In genomic region chr14:23419646-23420045, GRCh38 we compare ENCODE assay signal across 10 cellular contexts. TPM values are rescaled to one million over a fixed set of nuclear protein-coding genes. Genes with fewer than 3 reads are reported as not detected.
DNase-seq lines count a peak whose midpoint lies in the region; ATAC-seq, FAIRE-seq and TF ChIP-seq lines count a peak whose summit lies in the region.
"Not testable (repeated sequence)": the region's sequence is repeated elsewhere in the genome, so short reads cannot be mapped to it uniquely, and the experiment has no call there.
"Had no signal": no experiment of that assay in that cellular context is flagged by ENCODE, and none has a peak within 500 bp of the region (broad histone marks: within the 10 kb centered on the region; RNA-seq: fewer than 3 reads in every experiment).

No MANE protein-coding gene starts in this region.

- not testable (repeated sequence) for H4K20me1 ChIP-seq in GM12878 (ENCODE audit: control insufficient read depth, insufficient read depth)

- not testable (repeated sequence) for H3K27me3 ChIP-seq in GM12878 (replicated peaks in 1 of 2; ENCODE audit: control insufficient read depth in 2 of 2, insufficient read depth in 2 of 2, low read length in 1 of 2); left ventricle myocardium inferior (ENCODE audit: low read depth)

- not testable (repeated sequence) for H3K9ac ChIP-seq in GM12878 (ENCODE audit: control insufficient read depth, insufficient read depth, low read length)

- not testable (repeated sequence) for H3K27ac ChIP-seq in GM12878 (ENCODE audit: control insufficient read depth, insufficient read depth)
- peak overlapping the region; percentile 91 for H3K27ac ChIP-seq in left ventricle myocardium inferior (replicated peaks)

- not testable (repeated sequence) for TF ChIP-seq EP300 in GM12878 (IDR thresholded peaks at IDR 0.05; ENCODE audit: borderline replicate concordance in 1 of 2, control insufficient read depth in 1 of 2, low read depth in 2 of 2, low read length in 2 of 2)

- POLR2A ChIA-PET in GM12878 (lab: Charles Lee) = not testable (repeated sequence)

- CTCF ChIA-PET in GM12878 (lab: Yijun Ruan, JAX) = interaction anchor here (1.3 kb wide), 1 partner anchor 17 kb away, joined by 3 read pairs; no protein-coding TSS in a partner anchor

- RAD21 ChIA-PET in GM12878 (lab: Charles Lee; ENCODE audit: unreplicated experiment) = not testable (repeated sequence)

- SMC1A ChIA-PET in GM12878 (lab: Charles Lee; ENCODE audit: uncharacterized antibody, unreplicated experiment) = not testable (repeated sequence)

- not testable (repeated sequence) for TF ChIP-seq POLR2A in GM12878 (IDR thresholded peaks at IDR 0.05; ENCODE audit: low read depth, low read length)

- peak; percentile 5 for DNase-seq in MV-4-11 (lab: John Stamatoyannopoulos, UW)
- DNase-seq in GM12878 (ENCODE audit: low read depth, low spot score); left ventricle myocardium inferior; stimulated activated effector memory CD8-positive, alpha-beta T cell treated with anti-CD3 and anti-CD28 coated beads, Interleukin-12 subunit alpha, Interleukin-12 subunit beta, amount 100 ng/mL, for 72 hours (ENCODE audit: low spot score in 2 of 2): not testable (repeated sequence)

- ATAC-seq in GM12878; stimulated activated effector memory CD8-positive, alpha-beta T cell treated with anti-CD3 and anti-CD28 coated beads, Interleukin-12 subunit alpha, Interleukin-12 subunit beta, amount 100 ng/mL, for 72 hours: not testable (repeated sequence)

- not testable (repeated sequence) for FAIRE-seq in GM12878 (lab: Jason Lieb, UNC)

- H3K9me3 Mint-ChIP-seq in stimulated activated effector memory CD8-positive, alpha-beta T cell treated with anti-CD3 and anti-CD28 coated beads, Interleukin-12 subunit alpha, Interleukin-12 subunit beta, amount 100 ng/mL, for 72 hours = not testable (repeated sequence)

- H3K4me2 ChIP-seq in GM12878 (ENCODE audit: control insufficient read depth, insufficient read depth) = not testable (repeated sequence)

- not testable (repeated sequence) for H3K9me3 ChIP-seq in GM12878 (replicated peaks; ENCODE audit: control insufficient read depth, insufficient read depth, low read length); left ventricle myocardium inferior (replicated peaks)

- not testable (repeated sequence) for TF ChIP-seq CTCF in GM12878 (IDR thresholded peaks at IDR 0.05 in 2 of 3, conservative IDR thresholded peaks at IDR 0.05 in 1 of 3; ENCODE audit: control insufficient read depth in 2 of 3, extremely low read depth in 1 of 3, insufficient read depth in 1 of 3, low read depth in 3 of 3, low read length in 3 of 3); left ventricle myocardium inferior (IDR thresholded peaks at IDR 0.05; ENCODE audit: borderline replicate concordance)

- H3K79me2 ChIP-seq in GM12878 (ENCODE audit: control insufficient read depth, insufficient read depth, low read length) = not testable (repeated sequence)

- not testable (repeated sequence) for H2AFZ ChIP-seq in GM12878 (ENCODE audit: control insufficient read depth, low read depth, low read length)

- in situ Hi-C loops in GM12878 (cut with MboI) = not testable (repeated sequence)

- WGBS in GM12878 (ENCODE audit: insufficient coverage, insufficient replicate concordance, low lambda C conversion rate, missing lambda C conversion rate) = 0% methylated on average over 2 of the region's 17 CpGs

- not testable (repeated sequence) for H3K4me1 ChIP-seq in GM12878 (ENCODE audit: control insufficient read depth, insufficient read depth, low read length); left ventricle myocardium inferior

- not testable (repeated sequence) for H3K36me3 ChIP-seq in GM12878 (ENCODE audit: control insufficient read depth in 2 of 2, insufficient read depth in 2 of 2, low read length in 1 of 2)
- peaks cover 82% of the 10 kb centered on the region for H3K36me3 ChIP-seq in left ventricle myocardium inferior

- not testable (repeated sequence) for BruUV-seq in GM12878 (replicated peaks; lab: Mats Ljungman, UMichigan)

- not testable (repeated sequence) for H3K36me3 Mint-ChIP-seq in stimulated activated effector memory CD8-positive, alpha-beta T cell treated with anti-CD3 and anti-CD28 coated beads, Interleukin-12 subunit alpha, Interleukin-12 subunit beta, amount 100 ng/mL, for 72 hours

- not testable (repeated sequence) for H3K4me1 Mint-ChIP-seq in stimulated activated effector memory CD8-positive, alpha-beta T cell treated with anti-CD3 and anti-CD28 coated beads, Interleukin-12 subunit alpha, Interleukin-12 subunit beta, amount 100 ng/mL, for 72 hours

- peak overlapping the region; percentile 58 for H3K27ac Mint-ChIP-seq in stimulated activated effector memory CD8-positive, alpha-beta T cell treated with anti-CD3 and anti-CD28 coated beads, Interleukin-12 subunit alpha, Interleukin-12 subunit beta, amount 100 ng/mL, for 72 hours

- not testable (repeated sequence) for TF ChIP-seq RAD21 in GM12878 (IDR thresholded peaks at IDR 0.05; ENCODE audit: insufficient read depth, low read depth, low read length)

- not testable (repeated sequence) for H3K4me3 ChIP-seq in GM12878
- H3K4me3 ChIP-seq in left ventricle myocardium inferior = peak overlapping the region; percentile 35

- not testable (repeated sequence) for H3K4me3 Mint-ChIP-seq in stimulated activated effector memory CD8-positive, alpha-beta T cell treated with anti-CD3 and anti-CD28 coated beads, Interleukin-12 subunit alpha, Interleukin-12 subunit beta, amount 100 ng/mL, for 72 hours

- intact Hi-C loops in GM12878 (cut with micrococcal nuclease; ENCODE audit: unreplicated experiment); left ventricle myocardium inferior (cut with micrococcal nuclease): not testable (repeated sequence)

RNA-seq across cellular contexts. Expression of gene MYH6, which starts 11.6 kb away (rescaled TPM):
- total RNA-seq in GM12878 (2013; cell fraction: nucleolus; rRNA removed) = not detected in 2 replicates
- total RNA-seq in GM12878 (2014; rRNA removed) (not detected in 2 replicates), GM12878 (2014; rRNA removed; fragmentation: Illumina TruSeq; extraction: Trizol) (not detected in 2 replicates), GM12878 (2021) (not detected in 2 replicates), left ventricle myocardium inferior (1,823 TPM)
- not detected for polyA plus RNA-seq in GM12878 (2011; ENCODE audit: low read depth)
- polyA plus RNA-seq in GM12878 (2011; rRNA removed) (0.05 and 0.06 TPM in 2 replicates), GM12878 (2014; fragmentation: Illumina TruSeq; extraction: Trizol) (0.01 TPM in 1 of 2 replicates, not detected in the other), GM12878 (2014; fragmentation: Nextera tagmentation; extraction: Ambion mirVana) (not detected), GM12878 (2014; rRNA removed) (not detected in 2 replicates), GM12878 (2016; fragmentation: Nextera tagmentation; extraction: Ambion mirVana) (under 1 TPM in 1 of 2 experiments, not detected in 1; 0.84 TPM)
- polyA plus RNA-seq in GM12878 (2011; cell fraction: cytosol; rRNA removed) = 0.08 and 0.12 TPM in 2 replicates
- 0.26 and 0.27 TPM in 2 replicates for polyA plus RNA-seq in GM12878 (2011; cell fraction: nucleus; rRNA removed)
- polyA plus RNA-seq in GM12878 (2012) = not detected in 2 replicates
- not detected in 2 replicates for polyA minus RNA-seq in GM12878 (2011; rRNA and poly(A)+ RNA removed)
- polyA minus RNA-seq in GM12878 (2011; cell fraction: cytosol; rRNA and poly(A)+ RNA removed) = not detected in 2 replicates
- polyA minus RNA-seq in GM12878 (2011; cell fraction: nucleus; rRNA and poly(A)+ RNA removed) = not detected in 2 replicates
- total RNA-seq: Caco-2; CD4-positive, alpha-beta T cell; GM23248; H4 had no signal
- polyA plus RNA-seq: A549, BJ, GM23248 had no signal

RNA-seq across cellular contexts. Expression of gene MYH7, which starts 15.8 kb away (rescaled TPM):
- not detected in 2 replicates for total RNA-seq in GM12878 (2013; cell fraction: nucleolus; rRNA removed)
- total RNA-seq in GM12878 (2014; rRNA removed) = 0.05 TPM in 1 of 2 replicates, not detected in the other
- 0.04 and 0.05 TPM in 2 replicates for total RNA-seq in GM12878 (2014; rRNA removed; fragmentation: Illumina TruSeq; extraction: Trizol)
- total RNA-seq in GM12878 (2021) = 0.10 and 0.11 TPM in 2 replicates
- polyA plus RNA-seq in GM12878 (2011; ENCODE audit: low read depth) = 0.13 TPM
- 0.01 TPM in 1 of 2 replicates, not detected in the other for polyA plus RNA-seq in GM12878 (2011; rRNA removed)
- polyA plus RNA-seq in GM12878 (2011; cell fraction: cytosol; rRNA removed) = 0.01 and 0.02 TPM in 2 replicates
- polyA plus RNA-seq in GM12878 (2011; cell fraction: nucleus; rRNA removed) = 0.01 TPM in 1 of 2 replicates, not detected in the other
- polyA plus RNA-seq in GM12878 (2012) = 0.04 and 0.11 TPM in 2 replicates
- 0.04 TPM in 1 of 2 replicates, not detected in the other for polyA plus RNA-seq in GM12878 (2014; fragmentation: Illumina TruSeq; extraction: Trizol)
- not detected for polyA plus RNA-seq in GM12878 (2014; fragmentation: Nextera tagmentation; extraction: Ambion mirVana)
- 0.09 TPM in 2 replicates for polyA plus RNA-seq in GM12878 (2014; rRNA removed)
- under 1 TPM; 0.05 TPM for polyA plus RNA-seq in GM12878 (2016; fragmentation: Nextera tagmentation; extraction: Ambion mirVana)
- polyA minus RNA-seq in GM12878 (2011; rRNA and poly(A)+ RNA removed) = 0.07 TPM in 1 of 2 replicates, not detected in the other
- polyA minus RNA-seq in GM12878 (2011; cell fraction: cytosol; rRNA and poly(A)+ RNA removed) = not detected in 2 replicates
- under 0.01 TPM in 1 of 2 replicates, not detected in the other for polyA minus RNA-seq in GM12878 (2011; cell fraction: nucleus; rRNA and poly(A)+ RNA removed)
- total RNA-seq in left ventricle myocardium inferior = 14,853 TPM
- total RNA-seq: Caco-2; CD4-positive, alpha-beta T cell; GM23248; H4 had no signal
- polyA plus RNA-seq: A549, BJ, GM23248 had no signal

RNA-seq across cellular contexts. Expression of gene CMTM5, which starts 42.8 kb away (rescaled TPM):
- total RNA-seq in GM12878 (2013; cell fraction: nucleolus; rRNA removed) = not detected in 2 replicates
- total RNA-seq in GM12878 (2014; rRNA removed) = not detected in 2 replicates
- not detected in 2 replicates for total RNA-seq in GM12878 (2014; rRNA removed; fragmentation: Illumina TruSeq; extraction: Trizol)
- not detected in 2 replicates for total RNA-seq in GM12878 (2021)
- polyA plus RNA-seq in GM12878 (2011; ENCODE audit: low read depth) = not detected
- not detected in 2 replicates for polyA plus RNA-seq in GM12878 (2011; rRNA removed)
- polyA plus RNA-seq in GM12878 (2011; cell fraction: cytosol; rRNA removed) = not detected in 2 replicates
- polyA plus RNA-seq in GM12878 (2011; cell fraction: nucleus; rRNA removed) = not detected in 2 replicates
- polyA plus RNA-seq in GM12878 (2012) = not detected in 2 replicates
- not detected in 2 replicates for polyA plus RNA-seq in GM12878 (2014; fragmentation: Illumina TruSeq; extraction: Trizol)
- not detected for polyA plus RNA-seq in GM12878 (2014; fragmentation: Nextera tagmentation; extraction: Ambion mirVana)
- polyA plus RNA-seq in GM12878 (2014; rRNA removed) = not detected in 2 replicates
- not detected for polyA plus RNA-seq in GM12878 (2016; fragmentation: Nextera tagmentation; extraction: Ambion mirVana)
- polyA minus RNA-seq in GM12878 (2011; rRNA and poly(A)+ RNA removed) = not detected in 2 replicates
- polyA minus RNA-seq in GM12878 (2011; cell fraction: cytosol; rRNA and poly(A)+ RNA removed) = not detected in 2 replicates
- not detected in 2 replicates for polyA minus RNA-seq in GM12878 (2011; cell fraction: nucleus; rRNA and poly(A)+ RNA removed)
- 1.0 TPM for total RNA-seq in left ventricle myocardium inferior
- total RNA-seq: Caco-2; CD4-positive, alpha-beta T cell; GM23248; H4 had no signal
- polyA plus RNA-seq: A549, BJ, GM23248 had no signal

RNA-seq across cellular contexts. Expression of gene IL25, which starts 47.0 kb away (rescaled TPM):
- total RNA-seq in GM12878 (2013; cell fraction: nucleolus; rRNA removed) = not detected in 2 replicates
- not detected in 2 replicates for total RNA-seq in GM12878 (2014; rRNA removed)
- not detected in 2 replicates for total RNA-seq in GM12878 (2014; rRNA removed; fragmentation: Illumina TruSeq; extraction: Trizol)
- total RNA-seq in GM12878 (2021) = not detected in 2 replicates
- polyA plus RNA-seq in GM12878 (2011; ENCODE audit: low read depth) = not detected
- polyA plus RNA-seq in GM12878 (2011; rRNA removed) = not detected in 2 replicates
- not detected in 2 replicates for polyA plus RNA-seq in GM12878 (2011; cell fraction: cytosol; rRNA removed)
- not detected in 2 replicates for polyA plus RNA-seq in GM12878 (2011; cell fraction: nucleus; rRNA removed)
- polyA plus RNA-seq in GM12878 (2012) = not detected in 2 replicates
- polyA plus RNA-seq in GM12878 (2014; fragmentation: Illumina TruSeq; extraction: Trizol) = not detected in 2 replicates
- polyA plus RNA-seq in GM12878 (2014; fragmentation: Nextera tagmentation; extraction: Ambion mirVana) = not detected
- polyA plus RNA-seq in GM12878 (2014; rRNA removed) = not detected in 2 replicates
- polyA plus RNA-seq in GM12878 (2016; fragmentation: Nextera tagmentation; extraction: Ambion mirVana) = not detected
- not detected in 2 replicates for polyA minus RNA-seq in GM12878 (2011; rRNA and poly(A)+ RNA removed)
- polyA minus RNA-seq in GM12878 (2011; cell fraction: cytosol; rRNA and poly(A)+ RNA removed) = not detected in 2 replicates
- not detected in 2 replicates for polyA minus RNA-seq in GM12878 (2011; cell fraction: nucleus; rRNA and poly(A)+ RNA removed)
- total RNA-seq in left ventricle myocardium inferior = not detected
- total RNA-seq: Caco-2; CD4-positive, alpha-beta T cell; GM23248; H4 had no signal
- polyA plus RNA-seq: A549, BJ, GM23248 had no signal

RNA-seq across cellular contexts. Expression of gene NGDN, which starts 49.9 kb away (rescaled TPM):
- 69.7 and 75.0 TPM in 2 replicates for total RNA-seq in GM12878 (2013; cell fraction: nucleolus; rRNA removed)
- total RNA-seq in GM12878 (2014; rRNA removed) = 48.7 and 49.6 TPM in 2 replicates
- total RNA-seq in GM12878 (2014; rRNA removed; fragmentation: Illumina TruSeq; extraction: Trizol) = 62.6 and 64.3 TPM in 2 replicates
- 38.2 and 40.4 TPM in 2 replicates for total RNA-seq in GM12878 (2021)
- 47.4 TPM for polyA plus RNA-seq in GM12878 (2011; ENCODE audit: low read depth)
- 78.5 and 86.6 TPM in 2 replicates for polyA plus RNA-seq in GM12878 (2011; rRNA removed)
- 38.0 and 41.1 TPM in 2 replicates for polyA plus RNA-seq in GM12878 (2011; cell fraction: cytosol; rRNA removed)
- 67.9 and 77.9 TPM in 2 replicates for polyA plus RNA-seq in GM12878 (2011; cell fraction: nucleus; rRNA removed)
- 38.3 and 54.6 TPM in 2 replicates for polyA plus RNA-seq in GM12878 (2012)
- 62.3 and 71.9 TPM in 2 replicates for polyA plus RNA-seq in GM12878 (2014; fragmentation: Illumina TruSeq; extraction: Trizol)
- polyA plus RNA-seq in GM12878 (2014; fragmentation: Nextera tagmentation; extraction: Ambion mirVana) = 100 to 1,000 TPM; 146 to 163 TPM
- 54.9 and 56.6 TPM in 2 replicates for polyA plus RNA-seq in GM12878 (2014; rRNA removed)
- 10 to 100 TPM; 80.9 to 90.0 TPM for polyA plus RNA-seq in GM12878 (2016; fragmentation: Nextera tagmentation; extraction: Ambion mirVana)
- polyA minus RNA-seq in GM12878 (2011; rRNA and poly(A)+ RNA removed) = 32.9 and 46.6 TPM in 2 replicates
- 11.8 and 16.5 TPM in 2 replicates for polyA minus RNA-seq in GM12878 (2011; cell fraction: cytosol; rRNA and poly(A)+ RNA removed)
- 42.9 and 54.5 TPM in 2 replicates for polyA minus RNA-seq in GM12878 (2011; cell fraction: nucleus; rRNA and poly(A)+ RNA removed)
- total RNA-seq in left ventricle myocardium inferior = 17.2 TPM

Comparison
In these comparisons a context has a peak if more than half of its experiments do, and no peak if none do; other contexts are left out.
1. RNA of gene MYH6, which starts 11.6 kb away (total RNA-seq): 1,823 TPM in left ventricle myocardium inferior (single experiment); not detected in GM12878; every median in the first group is over 1,000 times any median in the second.
2. RNA of gene MYH7, which starts 15.8 kb away (total RNA-seq): 14,853 TPM in left ventricle myocardium inferior (single experiment); 0.04 to 0.11 TPM in GM12878; every median in the first group is over 1,000 times any median in the second.